Comparison of ENCODE assay signal across 1 cellular context in genomic region chr5:127940854-127941253, GRCh38.
TF ChIP-seq lines count a peak whose summit lies in the region.

No MANE protein-coding gene starts in this region.

TF ChIP-seq in K562, 482 proteins besides CTCF, POLR2A, EP300 and RAD21 (continued from another document):
- no peak for TF ChIP-seq SMARCA5 (IDR thresholded peaks at IDR 0.05)
- no peak for TF ChIP-seq OTX1 (CRISPR knock-in tag; IDR thresholded peaks at IDR 0.05)
- TF ChIP-seq ZNF79 (CRISPR knock-in tag; IDR thresholded peaks at IDR 0.05; ENCODE audit: low read depth) = no peak
- TF ChIP-seq ZNF121 (CRISPR knock-in tag; conservative IDR thresholded peaks at IDR 0.05) = no peak
